ENCODE assay signal across 2 cellular contexts in the genomic region with DNA sequence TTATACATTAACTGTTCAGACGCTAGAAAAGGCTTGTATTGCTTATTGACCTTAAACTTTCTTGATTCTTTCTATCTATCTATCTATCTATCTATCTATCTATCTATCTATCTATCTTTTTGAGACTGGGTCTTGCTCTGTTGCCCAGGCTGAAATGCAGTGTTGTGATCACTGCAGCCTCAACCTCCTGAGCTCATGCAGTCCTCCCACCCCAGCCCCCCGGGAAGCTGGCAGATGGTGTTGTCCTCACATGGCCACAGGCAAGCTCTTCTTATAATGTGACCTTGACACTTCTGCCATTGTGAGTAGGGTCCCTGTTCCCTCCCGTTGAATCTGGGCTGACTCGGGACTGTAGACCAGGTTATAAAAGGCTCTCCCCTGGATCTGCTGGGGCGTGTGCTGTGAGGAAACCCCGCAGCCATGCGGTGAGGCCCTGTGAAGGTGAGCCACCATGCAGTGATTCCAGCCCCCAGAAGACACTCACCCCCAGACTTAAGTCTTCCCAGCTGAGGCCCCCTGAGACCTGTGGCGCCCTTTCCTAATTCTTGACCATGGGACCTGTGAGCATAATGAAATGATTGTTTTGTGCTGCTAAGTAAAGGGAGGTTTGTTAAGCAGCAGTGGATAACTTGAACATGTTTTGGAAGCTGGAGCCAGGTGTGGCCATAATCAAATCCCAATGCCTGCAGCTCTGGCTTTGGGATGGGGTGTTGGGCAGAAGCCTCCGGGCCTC.
TF ChIP-seq lines count a peak whose summit lies in the region.

No MANE protein-coding gene starts in this region.

TF ChIP-seq in A549, 52 proteins besides CTCF, POLR2A, EP300 and RAD21:
- no peak for TF ChIP-seq ZFP36 (IDR thresholded peaks at IDR 0.05; ENCODE audit: borderline replicate concordance, partially characterized antibody)
- no peak for TF ChIP-seq MYC (IDR thresholded peaks at IDR 0.05; ENCODE audit: borderline replicate concordance, low read length)
- TF ChIP-seq, protein P1, sequence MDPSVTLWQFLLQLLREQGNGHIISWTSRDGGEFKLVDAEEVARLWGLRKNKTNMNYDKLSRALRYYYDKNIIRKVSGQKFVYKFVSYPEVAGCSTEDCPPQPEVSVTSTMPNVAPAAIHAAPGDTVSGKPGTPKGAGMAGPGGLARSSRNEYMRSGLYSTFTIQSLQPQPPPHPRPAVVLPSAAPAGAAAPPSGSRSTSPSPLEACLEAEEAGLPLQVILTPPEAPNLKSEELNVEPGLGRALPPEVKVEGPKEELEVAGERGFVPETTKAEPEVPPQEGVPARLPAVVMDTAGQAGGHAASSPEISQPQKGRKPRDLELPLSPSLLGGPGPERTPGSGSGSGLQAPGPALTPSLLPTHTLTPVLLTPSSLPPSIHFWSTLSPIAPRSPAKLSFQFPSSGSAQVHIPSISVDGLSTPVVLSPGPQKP (IDR thresholded peaks at IDR 0.05; ENCODE audit: low read depth, low read length), result no peak
- no peak for TF ChIP-seq PHF8 (IDR thresholded peaks at IDR 0.05; ENCODE audit: borderline replicate concordance, low read depth)
- TF ChIP-seq HOXB5 (CRISPR knock-in tag; IDR thresholded peaks at IDR 0.05), result no peak
- TF ChIP-seq TP53 (CRISPR knock-in tag; IDR thresholded peaks at IDR 0.05), result no peak
- no peak for TF ChIP-seq POLR2AphosphoS2 (conservative IDR thresholded peaks at IDR 0.05; ENCODE audit: low read length)
- no peak for TF ChIP-seq CHD2 (IDR thresholded peaks at IDR 0.05; ENCODE audit: low read length, partially characterized antibody)
- TF ChIP-seq, protein P2, sequence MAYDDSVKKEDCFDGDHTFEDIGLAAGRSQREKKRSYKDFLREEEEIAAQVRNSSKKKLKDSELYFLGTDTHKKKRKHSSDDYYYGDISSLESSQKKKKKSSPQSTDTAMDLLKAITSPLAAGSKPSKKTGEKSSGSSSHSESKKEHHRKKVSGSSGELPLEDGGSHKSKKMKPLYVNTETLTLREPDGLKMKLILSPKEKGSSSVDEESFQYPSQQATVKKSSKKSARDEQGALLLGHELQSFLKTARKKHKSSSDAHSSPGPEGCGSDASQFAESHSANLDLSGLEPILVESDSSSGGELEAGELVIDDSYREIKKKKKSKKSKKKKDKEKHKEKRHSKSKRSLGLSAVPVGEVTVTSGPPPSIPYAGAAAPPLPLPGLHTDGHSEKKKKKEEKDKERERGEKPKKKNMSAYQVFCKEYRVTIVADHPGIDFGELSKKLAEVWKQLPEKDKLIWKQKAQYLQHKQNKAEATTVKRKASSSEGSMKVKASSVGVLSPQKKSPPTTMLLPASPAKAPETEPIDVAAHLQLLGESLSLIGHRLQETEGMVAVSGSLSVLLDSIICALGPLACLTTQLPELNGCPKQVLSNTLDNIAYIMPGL (CRISPR knock-in tag; IDR thresholded peaks at IDR 0.05; ENCODE audit: borderline replicate concordance), result no peak
- TF ChIP-seq ESRRA (IDR thresholded peaks at IDR 0.05; ENCODE audit: borderline replicate concordance, low read length), result no peak

TF ChIP-seq in HCT116, 20 proteins besides CTCF, POLR2A, EP300 and RAD21:
- TF ChIP-seq JUND (IDR thresholded peaks at IDR 0.05) (no peak), CBX3 (IDR thresholded peaks at IDR 0.05; ENCODE audit: low read depth) (no peak), ZNF274 (IDR thresholded peaks at IDR 0.05; ENCODE audit: low read depth, low read length) (no peak), POLR2AphosphoS5 (IDR thresholded peaks at IDR 0.05; ENCODE audit: low read depth, low read length) (no peak), SRF (IDR thresholded peaks at IDR 0.05; ENCODE audit: low read depth) (no peak), FOSL1 (IDR thresholded peaks at IDR 0.05; ENCODE audit: low read depth) (no peak), EZH2 (IDR thresholded peaks at IDR 0.05) (no peak), SP1 (IDR thresholded peaks at IDR 0.05; ENCODE audit: low read depth) (no peak), TCF7L2 (IDR thresholded peaks at IDR 0.05; ENCODE audit: borderline replicate concordance, extremely low read depth, insufficient read depth, insufficient read length) (no peak)
- TF ChIP-seq, protein P3, sequence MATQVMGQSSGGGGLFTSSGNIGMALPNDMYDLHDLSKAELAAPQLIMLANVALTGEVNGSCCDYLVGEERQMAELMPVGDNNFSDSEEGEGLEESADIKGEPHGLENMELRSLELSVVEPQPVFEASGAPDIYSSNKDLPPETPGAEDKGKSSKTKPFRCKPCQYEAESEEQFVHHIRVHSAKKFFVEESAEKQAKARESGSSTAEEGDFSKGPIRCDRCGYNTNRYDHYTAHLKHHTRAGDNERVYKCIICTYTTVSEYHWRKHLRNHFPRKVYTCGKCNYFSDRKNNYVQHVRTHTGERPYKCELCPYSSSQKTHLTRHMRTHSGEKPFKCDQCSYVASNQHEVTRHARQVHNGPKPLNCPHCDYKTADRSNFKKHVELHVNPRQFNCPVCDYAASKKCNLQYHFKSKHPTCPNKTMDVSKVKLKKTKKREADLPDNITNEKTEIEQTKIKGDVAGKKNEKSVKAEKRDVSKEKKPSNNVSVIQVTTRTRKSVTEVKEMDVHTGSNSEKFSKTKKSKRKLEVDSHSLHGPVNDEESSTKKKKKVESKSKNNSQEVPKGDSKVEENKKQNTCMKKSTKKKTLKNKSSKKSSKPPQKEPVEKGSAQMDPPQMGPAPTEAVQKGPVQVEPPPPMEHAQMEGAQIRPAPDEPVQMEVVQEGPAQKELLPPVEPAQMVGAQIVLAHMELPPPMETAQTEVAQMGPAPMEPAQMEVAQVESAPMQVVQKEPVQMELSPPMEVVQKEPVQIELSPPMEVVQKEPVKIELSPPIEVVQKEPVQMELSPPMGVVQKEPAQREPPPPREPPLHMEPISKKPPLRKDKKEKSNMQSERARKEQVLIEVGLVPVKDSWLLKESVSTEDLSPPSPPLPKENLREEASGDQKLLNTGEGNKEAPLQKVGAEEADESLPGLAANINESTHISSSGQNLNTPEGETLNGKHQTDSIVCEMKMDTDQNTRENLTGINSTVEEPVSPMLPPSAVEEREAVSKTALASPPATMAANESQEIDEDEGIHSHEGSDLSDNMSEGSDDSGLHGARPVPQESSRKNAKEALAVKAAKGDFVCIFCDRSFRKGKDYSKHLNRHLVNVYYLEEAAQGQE (IDR thresholded peaks at IDR 0.05; ENCODE audit: low read depth), result no peak
